Comparison of ENCODE assay signal across 1 cellular context in the genomic region with DNA sequence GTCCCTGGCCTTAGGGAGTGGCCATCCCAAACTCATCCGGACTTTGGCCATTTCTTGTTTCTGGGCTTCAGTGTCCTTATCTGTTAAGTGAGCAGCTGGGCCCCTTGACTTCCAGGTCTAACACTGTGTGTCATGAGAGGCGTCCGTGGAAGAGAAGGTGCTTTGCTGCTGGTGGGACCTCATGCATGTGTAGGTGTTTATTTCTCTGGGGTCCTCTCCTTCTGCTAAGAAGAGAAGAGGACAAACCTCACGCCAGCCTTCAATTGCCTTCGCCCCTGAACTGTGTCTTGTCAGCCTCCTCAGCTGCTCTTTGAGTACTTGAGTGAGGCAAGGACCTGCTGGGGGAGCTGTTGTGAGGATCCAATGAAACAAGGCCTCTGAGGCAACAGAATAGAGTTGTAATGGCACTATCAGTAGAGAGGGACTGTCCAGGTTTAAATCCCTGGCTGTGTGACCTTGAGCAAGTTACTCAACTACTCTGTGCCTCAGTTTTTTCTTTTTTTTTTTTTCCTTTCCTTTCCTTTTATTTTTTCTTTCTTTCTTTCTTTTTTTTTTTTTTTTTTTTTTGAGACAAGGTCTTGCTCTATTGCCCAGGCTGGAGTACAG.
TF ChIP-seq lines count a peak whose summit lies in the region.

No MANE protein-coding gene starts in this region.

TF ChIP-seq in H1, 55 proteins besides CTCF, POLR2A, EP300 and RAD21 (continued from another document):
- TF ChIP-seq CBX5 (IDR thresholded peaks at IDR 0.05; ENCODE audit: low read depth, low read length) (no peak), GTF2F1 (IDR thresholded peaks at IDR 0.05; ENCODE audit: borderline replicate concordance, low read depth, low read length) (no peak), ZNF274 (IDR thresholded peaks at IDR 0.05; ENCODE audit: borderline replicate concordance, extremely low read depth, low read length) (no peak)
